2 cellular contexts compared by ENCODE assay signal in genomic region chr5:91028518-91028956, GRCh38.
TF ChIP-seq lines count a peak whose summit lies in the region.

No MANE protein-coding gene starts in this region.

TF ChIP-seq in HEK293, 187 proteins besides CTCF, POLR2A, EP300 and RAD21:
- 0 out of 2 replicates have a peak, but pooled peaks have one; percentile 38 for TF ChIP-seq ZEB2 (tag by site-specific recombination; IDR thresholded peaks at IDR 0.05)
- no peak for TF ChIP-seq ZNF76 (tag by site-specific recombination; IDR thresholded peaks at IDR 0.05; ENCODE audit: borderline replicate concordance, low read depth)
- TF ChIP-seq ZNF580 (tag by site-specific recombination; IDR thresholded peaks at IDR 0.05), result 0 out of 2 replicates have a peak, but pooled peaks have one; percentile 46
- TF ChIP-seq ZNF362 (tag by site-specific recombination; IDR thresholded peaks at IDR 0.05), result peak; percentile 84; the same call in 1 of the 2 replicates
- no peak for TF ChIP-seq ZNF791 (tag by site-specific recombination; IDR thresholded peaks at IDR 0.05)

TF ChIP-seq in HepG2, 621 proteins besides CTCF, POLR2A, EP300 and RAD21 (continues in another document):
- TF ChIP-seq FOXC1 (CRISPR knock-in tag; IDR thresholded peaks at IDR 0.05; ENCODE audit: borderline replicate concordance) (no peak), HNF1A (IDR thresholded peaks at IDR 0.05; ENCODE audit: low read depth) (peak; percentile 42; the same call in 1 of the 2 replicates), HNF1A (CRISPR knock-in tag; IDR thresholded peaks at IDR 0.05; ENCODE audit: borderline replicate concordance) (peak; percentile 30; the same call in 1 of the 2 replicates), ZNF574 (CRISPR knock-in tag; IDR thresholded peaks at IDR 0.05) (0 out of 2 replicates have a peak, but pooled peaks have one; percentile 29), NFIC (IDR thresholded peaks at IDR 0.05; ENCODE audit: low read length) (peak; percentile 76; the same call in 1 of the 2 replicates), ZBTB1 (CRISPR knock-in tag; IDR thresholded peaks at IDR 0.05; ENCODE audit: borderline replicate concordance) (no peak), SMAD9 (CRISPR knock-in tag; IDR thresholded peaks at IDR 0.05) (no peak), HDAC2 (CRISPR knock-in tag; IDR thresholded peaks at IDR 0.05) (peak; percentile 43), FOXJ3 (CRISPR knock-in tag; IDR thresholded peaks at IDR 0.05; ENCODE audit: borderline replicate concordance) (peak; percentile 55; the same call in 1 of the 2 replicates), FOXK1 (CRISPR knock-in tag; IDR thresholded peaks at IDR 0.05; ENCODE audit: borderline replicate concordance, low read depth) (0 out of 2 replicates have a peak, but pooled peaks have one; percentile 43), BCL6 (CRISPR knock-in tag; IDR thresholded peaks at IDR 0.05) (peak; percentile 64; the same call in 1 of the 2 replicates), FOXP1 (IDR thresholded peaks at IDR 0.05) (no peak), FOXP1 (CRISPR knock-in tag; IDR thresholded peaks at IDR 0.05) (peak; percentile 16; the same call in 1 of the 2 replicates), CREM (IDR thresholded peaks at IDR 0.05) (peak; percentile 56; the same call in 1 of the 2 replicates), CREM (CRISPR knock-in tag; IDR thresholded peaks at IDR 0.05) (no peak), TBX2 (CRISPR knock-in tag; IDR thresholded peaks at IDR 0.05; ENCODE audit: borderline replicate concordance) (0 out of 2 replicates have a peak, but pooled peaks have one; percentile 30), ATF2 (CRISPR knock-in tag; IDR thresholded peaks at IDR 0.05) (peak; percentile 48; the same call in 1 of the 2 replicates), ZNF609 (CRISPR knock-in tag; IDR thresholded peaks at IDR 0.05; ENCODE audit: borderline replicate concordance) (peak; percentile 36; the same call in 1 of the 2 replicates), ZFP91 (CRISPR knock-in tag; IDR thresholded peaks at IDR 0.05; ENCODE audit: borderline replicate concordance) (no peak), THRA (CRISPR knock-in tag; IDR thresholded peaks at IDR 0.05; ENCODE audit: borderline replicate concordance) (peak; percentile 91; the same call in 1 of the 2 replicates), HNF4A (CRISPR knock-in tag; IDR thresholded peaks at IDR 0.05) (peak; percentile 88), ATF3 (CRISPR knock-in tag; IDR thresholded peaks at IDR 0.05) (peak; percentile 92), ATF4 (CRISPR knock-in tag; IDR thresholded peaks at IDR 0.05) (peak in 1 of 2 experiments; percentile 97; a peak in 2 of 4 replicates), SRSF9 (IDR thresholded peaks at IDR 0.05; ENCODE audit: borderline replicate concordance, insufficient read depth, low read depth, low read length, poor library complexity, severe bottlenecking) (no peak), NCOA2 (CRISPR knock-in tag; IDR thresholded peaks at IDR 0.05) (peak; percentile 86; the same call in 1 of the 2 replicates), GFI1 (CRISPR knock-in tag; IDR thresholded peaks at IDR 0.05; ENCODE audit: borderline replicate concordance) (peak; percentile 48; the same call in 1 of the 2 replicates), NCOR1 (IDR thresholded peaks at IDR 0.05; ENCODE audit: borderline replicate concordance, low read length) (peak; percentile 72; the same call in 1 of the 2 replicates), SOX6 (IDR thresholded peaks at IDR 0.05) (no peak), SOX6 (CRISPR knock-in tag; IDR thresholded peaks at IDR 0.05) (peak; percentile 91), SAP130 (CRISPR knock-in tag; IDR thresholded peaks at IDR 0.05; ENCODE audit: low read depth) (0 out of 2 replicates have a peak, but pooled peaks have one; percentile 16), POGZ (CRISPR knock-in tag; IDR thresholded peaks at IDR 0.05) (peak; percentile 57; the same call in 1 of the 2 replicates), ZKSCAN8 (CRISPR knock-in tag; IDR thresholded peaks at IDR 0.05; ENCODE audit: borderline replicate concordance) (0 out of 2 replicates have a peak, but pooled peaks have one; percentile 26), CEBPG (CRISPR knock-in tag; IDR thresholded peaks at IDR 0.05) (peak; percentile 93), MAX (IDR thresholded peaks at IDR 0.05) (peak; percentile 58; the same call in 1 of the 2 replicates), FOSL2 (CRISPR knock-in tag; IDR thresholded peaks at IDR 0.05) (peak; percentile 70), ZFP36 (IDR thresholded peaks at IDR 0.05; ENCODE audit: borderline replicate concordance, low read depth, low read length, partially characterized antibody) (no peak), EHMT2 (IDR thresholded peaks at IDR 0.05; ENCODE audit: borderline replicate concordance, low read depth, low read length) (0 out of 2 replicates have a peak, but pooled peaks have one; percentile 20)
